In the genomic region with DNA sequence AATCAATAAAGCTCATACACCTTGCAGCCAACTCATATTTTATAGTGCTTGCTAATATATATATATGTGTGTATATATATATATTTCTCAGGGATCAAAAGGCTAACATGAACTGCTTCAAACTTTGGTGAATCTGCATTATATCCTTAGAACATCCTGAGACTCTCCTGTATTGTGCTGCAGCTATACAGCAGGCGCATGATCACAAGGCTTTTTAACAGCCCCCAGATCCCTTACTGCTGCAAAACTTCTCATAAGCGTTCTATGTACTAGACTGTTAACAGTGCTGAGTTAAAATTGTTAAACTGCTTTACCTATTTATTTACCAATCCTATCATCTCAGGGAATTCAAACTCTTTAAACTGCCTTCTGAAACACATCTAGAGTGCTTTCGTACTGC, we compare ENCODE assay signal across 9 cellular contexts. TPM values are rescaled to one million over a fixed set of nuclear protein-coding genes. Genes with fewer than 3 reads are reported as not detected.
DNase-seq lines count a peak whose midpoint lies in the region; ATAC-seq and TF ChIP-seq lines count a peak whose summit lies in the region.
"Had no signal": no experiment of that assay in that cellular context is flagged by ENCODE, and none has a peak within 500 bp of the region (broad histone marks: within the 10 kb centered on the region; RNA-seq: fewer than 3 reads in every experiment).

No MANE protein-coding gene starts in this region.

- H3K9me3 ChIP-seq in gastrocnemius medialis, result no peaks in the 10 kb centered on the region
- H3K9me3 ChIP-seq: adrenal gland had no signal

- H3K4me3 ChIP-seq in fibroblast of the aortic adventitia (ENCODE audit: low read depth, low read length), result peak overlapping the region; percentile 93
- peak overlapping the region; percentile 86 to 99 (median 87) for H3K4me3 ChIP-seq in gastrocnemius medialis

- ATAC-seq in SK-N-SH treated with all-trans-retinoic acid at 6 μM for 48 hours, result peak; percentile 33
- peak in 1 of 2 donors; percentile 31 for ATAC-seq in gastrocnemius medialis

- no peak for TF ChIP-seq CTCF in fibroblast of the aortic adventitia (IDR thresholded peaks at IDR 0.05; ENCODE audit: insufficient read depth, low read length)
- TF ChIP-seq CTCF in gastrocnemius medialis (IDR thresholded peaks at IDR 0.05 in 4 of 5, conservative IDR thresholded peaks at IDR 0.05 in 1 of 5), result no peak

- H3K4me1 ChIP-seq in gastrocnemius medialis, result peaks cover 42 to 46% of the 10 kb centered on the region in 2 donors

- no peaks in the 10 kb centered on the region for H3K27me3 ChIP-seq in gastrocnemius medialis
- H3K27me3 ChIP-seq: adrenal gland had no signal

- peak in 1 of 2 donors; percentile 34 for TF ChIP-seq POLR2A in gastrocnemius medialis (IDR thresholded peaks at IDR 0.05)

- in situ Hi-C loops in gastrocnemius medialis (cut with MboI; ENCODE audit: low sequenced_read_pairs in 4 of 4), result loop anchor here (10.0 to 25.0 kb wide), 3 partner anchors 87 to 290 kb away; partner anchors contain the start of gene UBTF (in 3 of the 4)

- peak overlapping the region; percentile 92 to 99 (median 96) for H3K27ac ChIP-seq in gastrocnemius medialis

- no peaks in the 10 kb centered on the region for H3K36me3 ChIP-seq in gastrocnemius medialis
- H3K36me3 ChIP-seq: adrenal gland had no signal

- intact Hi-C loops in gastrocnemius medialis (cut with DNase I; ENCODE audit: low total_unique reads), result loop anchor here (1.0 to 5.0 kb wide), 4 partner anchors 62 to 280 kb away; no protein-coding TSS in a partner anchor

- peak; percentile 15 for DNase-seq in NCI-H2196 (lab: John Stamatoyannopoulos, UW; ENCODE audit: unreplicated experiment)
- DNase-seq in NCI-H2196 treated with DMSO at 0.1 percent for 48 hours (lab: John Stamatoyannopoulos, UW; ENCODE audit: unreplicated experiment), result no peak
- DNase-seq in fibroblast of the aortic adventitia (ENCODE audit: low read depth), result peak; percentile 15
- DNase-seq in gastrocnemius medialis, result no peak
- DNase-seq in KG1 (lab: John Stamatoyannopoulos, UW), result no peak
- DNase-seq in HuH-7.5 (ENCODE audit: low spot score), result no peak
- DNase-seq in activated CD4-positive, CD25-positive, alpha-beta regulatory T cell (lab: John Stamatoyannopoulos, UW), result no peak

TF ChIP-seq in SK-N-SH treated with all-trans-retinoic acid at 6 μM for 48 hours, 23 proteins besides CTCF, POLR2A, EP300 and RAD21:
- TF ChIP-seq POU6F1 (CRISPR knock-in tag; IDR thresholded peaks at IDR 0.05; ENCODE audit: borderline replicate concordance, low read depth), result no peak
- TF ChIP-seq CREB5 (CRISPR knock-in tag; IDR thresholded peaks at IDR 0.05; ENCODE audit: low read depth), result no peak
- TF ChIP-seq ISL1 (CRISPR knock-in tag; IDR thresholded peaks at IDR 0.05), result no peak
- TF ChIP-seq CSDC2 (CRISPR knock-in tag; IDR thresholded peaks at IDR 0.05), result no peak
- TF ChIP-seq TOX (CRISPR knock-in tag; IDR thresholded peaks at IDR 0.05; ENCODE audit: borderline replicate concordance), result no peak
- TF ChIP-seq ZC3H10 (CRISPR knock-in tag; IDR thresholded peaks at IDR 0.05), result no peak
- no peak for TF ChIP-seq ZNF565 (CRISPR knock-in tag; conservative IDR thresholded peaks at IDR 0.05; ENCODE audit: low read depth)
- no peak for TF ChIP-seq TSHZ2 (CRISPR knock-in tag; IDR thresholded peaks at IDR 0.05)

RNA-seq across cellular contexts. Expression of gene GPATCH8, which starts 1.3 kb away (rescaled TPM):
- total RNA-seq in fibroblast of the aortic adventitia (ENCODE audit: low replicate concordance), result 23.3 and 29.4 TPM in 2 replicates
- total RNA-seq in gastrocnemius medialis, result 10 to 100 TPM; 39.9 to 75.1 (median 50.8) TPM

RNA-seq across cellular contexts. Expression of gene FZD2, which starts 55.4 kb away (rescaled TPM):
- total RNA-seq in fibroblast of the aortic adventitia (ENCODE audit: low replicate concordance) (1.8 and 16.4 TPM in 2 replicates), gastrocnemius medialis (under 1 TPM in 3 of 4 donors, not detected in 1; 0.31 to 0.68 (median 0.58) TPM)

Comparison
In these comparisons a context has a peak if more than half of its experiments do, and no peak if none do; other contexts are left out.
1. DNase-seq: peak in NCI-H2196 (single experiment) and fibroblast of the aortic adventitia (single experiment); none in NCI-H2196 treated with DMSO at 0.1 percent for 48 hours (single experiment), gastrocnemius medialis (0 of 2), KG1 (single experiment), HuH-7.5 (single experiment) and activated CD4-positive, CD25-positive, alpha-beta regulatory T cell (0 of 4).